Comparison of ENCODE assay signal across 8 cellular contexts in genomic region chr3:123027292-123028232, GRCh38. TPM values are rescaled to one million over a fixed set of nuclear protein-coding genes. Genes with fewer than 3 reads are reported as not detected.
DNase-seq lines count a peak whose midpoint lies in the region; ATAC-seq lines count a peak whose summit lies in the region.

A gene with protein sequence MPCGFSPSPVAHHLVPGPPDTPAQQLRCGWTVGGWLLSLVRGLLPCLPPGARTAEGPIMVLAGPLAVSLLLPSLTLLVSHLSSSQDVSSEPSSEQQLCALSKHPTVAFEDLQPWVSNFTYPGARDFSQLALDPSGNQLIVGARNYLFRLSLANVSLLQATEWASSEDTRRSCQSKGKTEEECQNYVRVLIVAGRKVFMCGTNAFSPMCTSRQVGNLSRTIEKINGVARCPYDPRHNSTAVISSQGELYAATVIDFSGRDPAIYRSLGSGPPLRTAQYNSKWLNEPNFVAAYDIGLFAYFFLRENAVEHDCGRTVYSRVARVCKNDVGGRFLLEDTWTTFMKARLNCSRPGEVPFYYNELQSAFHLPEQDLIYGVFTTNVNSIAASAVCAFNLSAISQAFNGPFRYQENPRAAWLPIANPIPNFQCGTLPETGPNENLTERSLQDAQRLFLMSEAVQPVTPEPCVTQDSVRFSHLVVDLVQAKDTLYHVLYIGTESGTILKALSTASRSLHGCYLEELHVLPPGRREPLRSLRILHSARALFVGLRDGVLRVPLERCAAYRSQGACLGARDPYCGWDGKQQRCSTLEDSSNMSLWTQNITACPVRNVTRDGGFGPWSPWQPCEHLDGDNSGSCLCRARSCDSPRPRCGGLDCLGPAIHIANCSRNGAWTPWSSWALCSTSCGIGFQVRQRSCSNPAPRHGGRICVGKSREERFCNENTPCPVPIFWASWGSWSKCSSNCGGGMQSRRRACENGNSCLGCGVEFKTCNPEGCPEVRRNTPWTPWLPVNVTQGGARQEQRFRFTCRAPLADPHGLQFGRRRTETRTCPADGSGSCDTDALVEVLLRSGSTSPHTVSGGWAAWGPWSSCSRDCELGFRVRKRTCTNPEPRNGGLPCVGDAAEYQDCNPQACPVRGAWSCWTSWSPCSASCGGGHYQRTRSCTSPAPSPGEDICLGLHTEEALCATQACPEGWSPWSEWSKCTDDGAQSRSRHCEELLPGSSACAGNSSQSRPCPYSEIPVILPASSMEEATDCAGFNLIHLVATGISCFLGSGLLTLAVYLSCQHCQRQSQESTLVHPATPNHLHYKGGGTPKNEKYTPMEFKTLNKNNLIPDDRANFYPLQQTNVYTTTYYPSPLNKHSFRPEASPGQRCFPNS (minus strand): TSS chr3:123027763. CDS start chr3:122961263, 66,500 bp downstream.

- peaks cover 14% of the 10 kb centered on the region for H3K4me1 Mint-ChIP-seq in activated T-helper 1 cell treated with anti-CD3 and anti-CD28 coated beads, Interleukin-12 subunit alpha, Interleukin-12 subunit beta, Interleukin-2, Interleukin-4 antibody, amounts not matched to agents 30 ng/mL and 10 ng/mL and 1 ng/mL, durations not matched to agents 14 hours and 24 hours and 36 hours (ENCODE audit: low read depth)

- no peaks in the 10 kb centered on the region for H3K9me3 Mint-ChIP-seq in activated T-helper 1 cell treated with anti-CD3 and anti-CD28 coated beads, Interleukin-12 subunit alpha, Interleukin-12 subunit beta, Interleukin-2, Interleukin-4 antibody, amounts not matched to agents 30 ng/mL and 10 ng/mL and 1 ng/mL, durations not matched to agents 14 hours and 24 hours and 36 hours

- peak within 1 kb of the TSS; percentile 18 for H3K4me3 ChIP-seq in MG63

- H3K9me3 ChIP-seq in MG63 = peaks cover 7% of the 10 kb centered on the region; the same call in 1 of the 2 replicates

- ATAC-seq in GM21526 (IDR thresholded peaks at IDR 0.05; ENCODE audit: low FRiP score, unreplicated experiment) = no peak

- H3K4me3 Mint-ChIP-seq in activated T-helper 1 cell treated with anti-CD3 and anti-CD28 coated beads, Interleukin-12 subunit alpha, Interleukin-12 subunit beta, Interleukin-2, Interleukin-4 antibody, amounts not matched to agents 30 ng/mL and 10 ng/mL and 1 ng/mL, durations not matched to agents 14 hours and 24 hours and 36 hours = peak within 1 kb of the TSS; percentile 74

- no peaks in the 10 kb centered on the region for H3K36me3 ChIP-seq in MG63

- H3K27me3 ChIP-seq in MG63 = peaks cover 73% of the 10 kb centered on the region

- peaks cover 66% of the 10 kb centered on the region for H3K27me3 Mint-ChIP-seq in activated T-helper 1 cell treated with anti-CD3 and anti-CD28 coated beads, Interleukin-12 subunit alpha, Interleukin-12 subunit beta, Interleukin-2, Interleukin-4 antibody, amounts not matched to agents 30 ng/mL and 10 ng/mL and 1 ng/mL, durations not matched to agents 14 hours and 24 hours and 36 hours (ENCODE audit: insufficient read depth)

- intact Hi-C loops in activated T-helper 1 cell treated with anti-CD3 and anti-CD28 coated beads, Interleukin-12 subunit alpha, Interleukin-12 subunit beta, Interleukin-2, Interleukin-4 antibody, amounts not matched to agents 30 ng/mL and 10 ng/mL and 1 ng/mL, durations not matched to agents 14 hours and 24 hours and 36 hours (cut with micrococcal nuclease) = loop anchor here (1.0 to 2.0 kb wide), 6 partner anchors 39 to 1481 kb away; no protein-coding TSS in a partner anchor

- H3K27ac Mint-ChIP-seq in activated T-helper 1 cell treated with anti-CD3 and anti-CD28 coated beads, Interleukin-12 subunit alpha, Interleukin-12 subunit beta, Interleukin-2, Interleukin-4 antibody, amounts not matched to agents 30 ng/mL and 10 ng/mL and 1 ng/mL, durations not matched to agents 14 hours and 24 hours and 36 hours = no peak within 1 kb of the TSS

- no peaks in the 10 kb centered on the region for H3K36me3 Mint-ChIP-seq in activated T-helper 1 cell treated with anti-CD3 and anti-CD28 coated beads, Interleukin-12 subunit alpha, Interleukin-12 subunit beta, Interleukin-2, Interleukin-4 antibody, amounts not matched to agents 30 ng/mL and 10 ng/mL and 1 ng/mL, durations not matched to agents 14 hours and 24 hours and 36 hours (ENCODE audit: low read depth)

- DNase-seq in GM03348 (ENCODE audit: low spot score) (peak; percentile 58), MG63 (no peak), germinal center (ENCODE audit: low spot score) (peak; percentile 45), nucleus accumbens (lab: John Stamatoyannopoulos, UW) (peak in 34 of 56 donors; percentile 6 to 62 (median 28)), occipital lobe (lab: John Stamatoyannopoulos, UW) (no peak)
- no peak for DNase-seq in activated T-helper 1 cell treated with anti-CD3 and anti-CD28 coated beads, Interleukin-12 subunit alpha, Interleukin-12 subunit beta, Interleukin-2, Interleukin-4 antibody, amounts not matched to agents 30 ng/mL and 10 ng/mL and 1 ng/mL, durations not matched to agents 14 hours and 24 hours and 36 hours (ENCODE audit: low spot score)
- no peak for DNase-seq in effector CD4-positive, alpha-beta T cell

RNA-seq across cellular contexts. Expression of the gene that starts here (rescaled TPM):
- not detected in 2 replicates for total RNA-seq in MG63 (2014; rRNA removed; shearing (Covaris generic); ENCODE audit: low replicate concordance)
- not detected in 2 replicates for total RNA-seq in activated T-helper 1 cell treated with anti-CD3 and anti-CD28 coated beads, Interleukin-12 subunit alpha, Interleukin-12 subunit beta, Interleukin-2, Interleukin-4 antibody, amounts not matched to agents 30 ng/mL and 10 ng/mL and 1 ng/mL, durations not matched to agents 14 hours and 24 hours and 36 hours
- total RNA-seq in occipital lobe = 9.8 TPM

Comparison
In these comparisons a context has a peak if more than half of its experiments do, and no peak if none do; other contexts are left out.
1. RNA of the gene that starts here (total RNA-seq): 9.8 TPM in occipital lobe (single experiment); not detected in MG63 and not detected in activated T-helper 1 cell treated with anti-CD3 and anti-CD28 coated beads, Interleukin-12 subunit alpha, Interleukin-12 subunit beta, Interleukin-2, Interleukin-4 antibody, amounts not matched to agents 30 ng/mL and 10 ng/mL and 1 ng/mL, durations not matched to agents 14 hours and 24 hours and 36 hours; every median in the first group is over 10 times any median in the second.
2. DNase-seq: peak in GM03348 (single experiment), germinal center (single experiment) and nucleus accumbens (34 of 56); none in MG63 (single experiment), activated T-helper 1 cell treated with anti-CD3 and anti-CD28 coated beads, Interleukin-12 subunit alpha, Interleukin-12 subunit beta, Interleukin-2, Interleukin-4 antibody, amounts not matched to agents 30 ng/mL and 10 ng/mL and 1 ng/mL, durations not matched to agents 14 hours and 24 hours and 36 hours (single experiment), effector CD4-positive, alpha-beta T cell (single experiment) and occipital lobe (single experiment).